Comparison of ENCODE assay signal across 8 cellular contexts in the genomic region with DNA sequence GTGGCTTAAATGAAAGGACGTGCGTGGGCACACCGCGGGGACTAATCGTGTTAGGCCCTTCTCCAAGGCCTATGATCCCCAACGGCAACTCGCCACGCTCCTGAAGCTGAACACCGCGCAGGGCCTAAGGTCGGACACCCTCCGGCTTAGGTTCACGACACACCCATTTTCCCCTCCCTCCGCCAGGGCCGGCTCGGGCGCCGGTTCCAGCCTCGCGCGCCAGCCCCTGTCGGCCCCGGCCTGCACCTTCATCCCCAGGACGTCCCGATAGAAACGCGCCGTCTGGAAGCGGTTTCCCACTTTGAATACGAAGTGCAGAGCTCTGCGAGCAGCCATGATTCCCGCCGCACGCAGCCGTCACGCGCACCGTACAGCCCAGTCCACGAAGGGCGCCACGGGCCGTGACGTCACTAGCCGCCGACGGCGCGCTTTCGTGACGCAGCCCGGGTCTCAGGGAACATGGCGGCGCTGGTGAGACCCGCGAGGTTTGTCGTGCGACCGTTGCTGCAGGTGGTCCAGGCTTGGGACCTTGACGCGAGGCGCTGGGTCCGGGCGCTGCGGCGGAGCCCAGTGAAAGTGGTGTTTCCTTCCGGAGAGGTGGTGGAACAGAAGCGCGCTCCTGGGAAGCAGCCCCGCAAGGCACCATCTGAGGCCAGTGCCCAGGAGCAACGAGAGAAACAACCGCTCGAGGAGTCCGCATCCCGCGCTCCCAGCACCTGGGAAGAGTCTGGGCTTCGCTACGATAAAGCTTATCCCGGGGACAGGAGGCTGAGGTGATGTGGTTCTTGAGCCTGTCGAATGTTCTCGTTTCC. TPM values are rescaled to one million over a fixed set of nuclear protein-coding genes. Genes with fewer than 3 reads are reported as not detected.
DNase-seq lines count a peak whose midpoint lies in the region; ATAC-seq and TF ChIP-seq lines count a peak whose summit lies in the region.

A gene with protein sequence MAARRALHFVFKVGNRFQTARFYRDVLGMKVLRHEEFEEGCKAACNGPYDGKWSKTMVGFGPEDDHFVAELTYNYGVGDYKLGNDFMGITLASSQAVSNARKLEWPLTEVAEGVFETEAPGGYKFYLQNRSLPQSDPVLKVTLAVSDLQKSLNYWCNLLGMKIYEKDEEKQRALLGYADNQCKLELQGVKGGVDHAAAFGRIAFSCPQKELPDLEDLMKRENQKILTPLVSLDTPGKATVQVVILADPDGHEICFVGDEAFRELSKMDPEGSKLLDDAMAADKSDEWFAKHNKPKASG (minus strand): TSS at position 361 of the 812 bp plus-strand sequence. CDS start 25 bp downstream, at position 336.
A gene with protein sequence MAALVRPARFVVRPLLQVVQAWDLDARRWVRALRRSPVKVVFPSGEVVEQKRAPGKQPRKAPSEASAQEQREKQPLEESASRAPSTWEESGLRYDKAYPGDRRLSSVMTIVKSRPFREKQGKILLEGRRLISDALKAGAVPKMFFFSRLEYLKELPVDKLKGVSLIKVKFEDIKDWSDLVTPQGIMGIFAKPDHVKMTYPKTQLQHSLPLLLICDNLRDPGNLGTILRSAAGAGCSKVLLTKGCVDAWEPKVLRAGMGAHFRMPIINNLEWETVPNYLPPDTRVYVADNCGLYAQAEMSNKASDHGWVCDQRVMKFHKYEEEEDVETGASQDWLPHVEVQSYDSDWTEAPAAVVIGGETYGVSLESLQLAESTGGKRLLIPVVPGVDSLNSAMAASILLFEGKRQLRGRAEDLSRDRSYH (plus strand): TSS at position 434 of the 812 bp plus-strand sequence. CDS start 26 bp downstream, at position 460.

- H3K4me1 Mint-ChIP-seq in progenitor cell of endocrine pancreas (ENCODE audit: low read depth), result peaks cover 20% of the 10 kb centered on the region

- H3K9me3 Mint-ChIP-seq in progenitor cell of endocrine pancreas (ENCODE audit: low read depth), result no peaks in the 10 kb centered on the region

- peak within 1 kb of the TSS; percentile 98 for H3K27ac Mint-ChIP-seq in progenitor cell of endocrine pancreas

- ATAC-seq in HG02678 (IDR thresholded peaks at IDR 0.05; ENCODE audit: unreplicated experiment) (peak; percentile 95), left cardiac atrium (peak; percentile 99), upper lobe of right lung (peak; percentile 98)

- peaks cover 4% of the 10 kb centered on the region for H3K36me3 Mint-ChIP-seq in progenitor cell of endocrine pancreas (ENCODE audit: insufficient read depth)

- H3K4me3 ChIP-seq in GM12865 (ENCODE audit: low read depth, low read length) (peak within 1 kb of the TSS; percentile 79), adrenal gland (peak within 1 kb of the TSS; percentile 39 to 93 (median 69)), upper lobe of right lung (peak within 1 kb of the TSS; percentile 99)

- no peak for TF ChIP-seq CTCF in GM12865 (IDR thresholded peaks at IDR 0.05; ENCODE audit: insufficient read depth, low read depth, low read length, missing control alignments)
- TF ChIP-seq CTCF in adrenal gland (IDR thresholded peaks at IDR 0.05), result peak in 5 of 6 experiments; percentile 29 to 49 (median 37)
- peak; percentile 42 for TF ChIP-seq CTCF in progenitor cell of endocrine pancreas (IDR thresholded peaks at IDR 0.05; ENCODE audit: unreplicated experiment)
- peak; percentile 11 for TF ChIP-seq CTCF in upper lobe of right lung (IDR thresholded peaks at IDR 0.05)

- H3K4me1 ChIP-seq in adrenal gland (replicated peaks in 1 of 2), result peaks cover 12 to 23% of the 10 kb centered on the region in 2 donors
- H3K4me1 ChIP-seq in upper lobe of right lung, result peaks cover 23% of the 10 kb centered on the region

- peaks cover 0 to 14% of the 10 kb centered on the region in 2 donors for H3K36me3 ChIP-seq in adrenal gland (replicated peaks in 1 of 2)
- peaks cover 19% of the 10 kb centered on the region for H3K36me3 ChIP-seq in upper lobe of right lung

- H3K9me3 ChIP-seq in adrenal gland (replicated peaks in 1 of 3) (no peaks in the 10 kb centered on the region), upper lobe of right lung (no peaks in the 10 kb centered on the region)

- H3K27me3 ChIP-seq in adrenal gland, result no peaks in the 10 kb centered on the region
- H3K27me3 ChIP-seq in upper lobe of right lung, result no peaks in the 10 kb centered on the region

- intact Hi-C loops in adrenal gland (cut with DNase I) (no loop called here), left cardiac atrium (cut with DNase I) (loop anchor here in 1 of 2 donors (5.0 kb wide), 1 partner anchor 200 kb away; no protein-coding TSS in a partner anchor), upper lobe of right lung (cut with DNase I) (no loop called here)

- DNase-seq in GM12865 (ENCODE audit: low read depth) (peak; percentile 92), NCI-H128 (lab: John Stamatoyannopoulos, UW; ENCODE audit: unreplicated experiment) (peak; percentile 52), T-helper 1 cell (peak; percentile 87 to 94 (median 91)), adrenal gland (peak; percentile 89 to 98 (median 94)), left cardiac atrium (peak; percentile 94), progenitor cell of endocrine pancreas (ENCODE audit: low spot score, unreplicated experiment) (peak; percentile 93), upper lobe of right lung (peak; percentile 97)

- peak; percentile 52 to 71 for TF ChIP-seq POLR2A in adrenal gland (IDR thresholded peaks at IDR 0.05)

- H3K27me3 Mint-ChIP-seq in progenitor cell of endocrine pancreas, result no peaks in the 10 kb centered on the region

- H3K4me3 Mint-ChIP-seq in progenitor cell of endocrine pancreas (ENCODE audit: low read depth), result peak within 1 kb of the TSS; percentile 96

- WGBS in adrenal gland, 4 donors, result 0% methylated on average over 9 to 80 of the region's 80 CpGs

- peak within 1 kb of the TSS in 4 of 5 donors; percentile 71 to 93 (median 84) for H3K27ac ChIP-seq in adrenal gland
- peak within 1 kb of the TSS; percentile 90 for H3K27ac ChIP-seq in upper lobe of right lung

RNA-seq across cellular contexts. Expression of the first gene that starts in this region (rescaled TPM):
- 10 to 100 TPM; 57.1 to 88.7 (median 74.3) TPM for total RNA-seq in adrenal gland
- polyA plus RNA-seq in adrenal gland, result 100 to 1,000 TPM in 1 of 3 donors, 10 to 100 TPM in 2; 29.8 to 106 (median 33.2) TPM
- total RNA-seq in left cardiac atrium, result 10 to 100 TPM; 32.7 to 41.1 TPM
- total RNA-seq in progenitor cell of endocrine pancreas, result 79.9 and 109 TPM in 2 replicates
- 55.5 TPM for total RNA-seq in upper lobe of right lung

RNA-seq across cellular contexts. Expression of the second gene that starts in this region (rescaled TPM):
- total RNA-seq in adrenal gland (10 to 100 TPM; 18.0 to 26.2 (median 19.8) TPM), left cardiac atrium (10 to 100 TPM; 14.9 to 17.7 TPM), progenitor cell of endocrine pancreas (14.5 and 17.9 TPM in 2 replicates), upper lobe of right lung (12.1 TPM)
- 10 to 100 TPM; 12.9 to 15.4 (median 13.0) TPM for polyA plus RNA-seq in adrenal gland

Comparison
In these comparisons a context has a peak if more than half of its experiments do, and no peak if none do; other contexts are left out.
1. Peak in every context shown above with its lines: DNase-seq, ATAC-seq, H3K4me3 ChIP-seq and H3K27ac ChIP-seq.